In genomic region chr10:80500572-80501380, GRCh38 we compare ENCODE assay signal across 9 cellular contexts. TPM values are rescaled to one million over a fixed set of nuclear protein-coding genes. Genes with fewer than 3 reads are reported as not detected.
A peak's percentile ranks its signal among the peaks of the same experiment; 100 is the strongest.
DNase-seq lines count a peak whose midpoint lies in the region; ATAC-seq and TF ChIP-seq lines count a peak whose summit lies in the region.
"Had no signal": no experiment of that assay in that cellular context is flagged by ENCODE, and none has a peak within 500 bp of the region (broad histone marks: within the 10 kb centered on the region; RNA-seq: fewer than 3 reads in every experiment).

No MANE protein-coding gene starts in this region.

- no peaks in the 10 kb centered on the region for H3K27me3 Mint-ChIP-seq in T-helper 1 cell treated with Interleukin-12 subunit alpha and Interleukin-12 subunit beta and Interleukin-4 antibody, amounts not matched to agents 30 μg/mL and 1 μg/mL, for 36 hours (ENCODE audit: low read depth)

- peaks cover 88% of the 10 kb centered on the region for H3K4me1 Mint-ChIP-seq in T-helper 1 cell treated with Interleukin-12 subunit alpha and Interleukin-12 subunit beta and Interleukin-4 antibody, amounts not matched to agents 30 μg/mL and 1 μg/mL, for 36 hours (ENCODE audit: low read depth)

- H3K27me3 ChIP-seq in breast epithelium (no peaks in the 10 kb centered on the region), mucosa of rectum (ENCODE audit: control insufficient read depth in 2 of 2, insufficient read depth in 2 of 2, low read length in 2 of 2) (no peaks in the 10 kb centered on the region)

- ATAC-seq in HG03565 (IDR thresholded peaks at IDR 0.05; ENCODE audit: unreplicated experiment) (peak; percentile 54), GM19467 (IDR thresholded peaks at IDR 0.05; ENCODE audit: unreplicated experiment) (no peak)

- H3K4me1 ChIP-seq in breast epithelium (peaks cover 41 to 60% of the 10 kb centered on the region in 2 donors), mucosa of rectum (ENCODE audit: control insufficient read depth in 2 of 2, insufficient read depth in 2 of 2, low read length in 2 of 2) (peaks cover 65 to 67% of the 10 kb centered on the region in 2 donors)

- no peak overlapping the region for H3K4me3 ChIP-seq in breast epithelium
- H3K4me3 ChIP-seq in mucosa of rectum (ENCODE audit: low read length in 2 of 2), result no peak overlapping the region
- H3K4me3 ChIP-seq: SK-N-MC had no signal

- H3K9ac ChIP-seq in mucosa of rectum (ENCODE audit: low read depth in 1 of 2, low read length in 2 of 2), result no peak overlapping the region

- TF ChIP-seq CTCF in breast epithelium (IDR thresholded peaks at IDR 0.05), result peak in 2 of 3 donors; percentile 6 to 14

- peaks cover 40% of the 10 kb centered on the region for H3K36me3 Mint-ChIP-seq in T-helper 1 cell treated with Interleukin-12 subunit alpha and Interleukin-12 subunit beta and Interleukin-4 antibody, amounts not matched to agents 30 μg/mL and 1 μg/mL, for 36 hours (ENCODE audit: low read depth)

- intact Hi-C loops in breast epithelium (cut with DNase I; ENCODE audit: low total_unique reads), result loop anchor here (5.0 kb wide), 1 partner anchor 38 kb away; no protein-coding TSS in a partner anchor

- H3K36me3 ChIP-seq in breast epithelium (no peaks in the 10 kb centered on the region), mucosa of rectum (ENCODE audit: control insufficient read depth in 2 of 2, insufficient read depth in 2 of 2, low read length in 2 of 2) (no peaks in the 10 kb centered on the region)

- no peak for DNase-seq in T-helper 1 cell
- DNase-seq in breast epithelium (ENCODE audit: low spot score in 2 of 2), result no peak
- DNase-seq in NCI-H128 (lab: John Stamatoyannopoulos, UW; ENCODE audit: unreplicated experiment), result no peak
- no peak for DNase-seq in HCEC 1CT

- no peak for TF ChIP-seq POLR2A in breast epithelium (IDR thresholded peaks at IDR 0.05)

- H3K27ac ChIP-seq in breast epithelium, result peak overlapping the region; percentile 92 to 96
- H3K27ac ChIP-seq in mucosa of rectum (ENCODE audit: low read depth in 2 of 2, low read length in 2 of 2), result peak overlapping the region; percentile 24 to 32
- H3K27ac ChIP-seq: SK-N-MC had no signal

- H3K9me3 ChIP-seq in breast epithelium (no peaks in the 10 kb centered on the region), mucosa of rectum (ENCODE audit: control insufficient read depth in 2 of 2, low read length in 2 of 2) (no peaks in the 10 kb centered on the region)

- peaks cover 9% of the 10 kb centered on the region for H3K9me3 Mint-ChIP-seq in T-helper 1 cell treated with Interleukin-12 subunit alpha and Interleukin-12 subunit beta and Interleukin-4 antibody, amounts not matched to agents 30 μg/mL and 1 μg/mL, for 36 hours

- H3K4me3 Mint-ChIP-seq in T-helper 1 cell treated with Interleukin-12 subunit alpha and Interleukin-12 subunit beta and Interleukin-4 antibody, amounts not matched to agents 30 μg/mL and 1 μg/mL, for 36 hours, result peak overlapping the region; percentile 40

- H3K27ac Mint-ChIP-seq in T-helper 1 cell treated with Interleukin-12 subunit alpha and Interleukin-12 subunit beta and Interleukin-4 antibody, amounts not matched to agents 30 μg/mL and 1 μg/mL, for 36 hours, result peak overlapping the region; percentile 71

RNA-seq across cellular contexts. Expression of gene SH2D4B, which starts 36.9 kb away (rescaled TPM):
- under 1 TPM in 2 of 3 donors, not detected in 1; 0.15 to 0.16 TPM for total RNA-seq in breast epithelium

RNA-seq across cellular contexts. Expression of gene TSPAN14, which starts 46.7 kb away (rescaled TPM):
- total RNA-seq in breast epithelium, result 10 to 100 TPM; 52.8 to 76.8 (median 74.8) TPM
